8 cellular contexts compared by ENCODE assay signal in the genomic region with DNA sequence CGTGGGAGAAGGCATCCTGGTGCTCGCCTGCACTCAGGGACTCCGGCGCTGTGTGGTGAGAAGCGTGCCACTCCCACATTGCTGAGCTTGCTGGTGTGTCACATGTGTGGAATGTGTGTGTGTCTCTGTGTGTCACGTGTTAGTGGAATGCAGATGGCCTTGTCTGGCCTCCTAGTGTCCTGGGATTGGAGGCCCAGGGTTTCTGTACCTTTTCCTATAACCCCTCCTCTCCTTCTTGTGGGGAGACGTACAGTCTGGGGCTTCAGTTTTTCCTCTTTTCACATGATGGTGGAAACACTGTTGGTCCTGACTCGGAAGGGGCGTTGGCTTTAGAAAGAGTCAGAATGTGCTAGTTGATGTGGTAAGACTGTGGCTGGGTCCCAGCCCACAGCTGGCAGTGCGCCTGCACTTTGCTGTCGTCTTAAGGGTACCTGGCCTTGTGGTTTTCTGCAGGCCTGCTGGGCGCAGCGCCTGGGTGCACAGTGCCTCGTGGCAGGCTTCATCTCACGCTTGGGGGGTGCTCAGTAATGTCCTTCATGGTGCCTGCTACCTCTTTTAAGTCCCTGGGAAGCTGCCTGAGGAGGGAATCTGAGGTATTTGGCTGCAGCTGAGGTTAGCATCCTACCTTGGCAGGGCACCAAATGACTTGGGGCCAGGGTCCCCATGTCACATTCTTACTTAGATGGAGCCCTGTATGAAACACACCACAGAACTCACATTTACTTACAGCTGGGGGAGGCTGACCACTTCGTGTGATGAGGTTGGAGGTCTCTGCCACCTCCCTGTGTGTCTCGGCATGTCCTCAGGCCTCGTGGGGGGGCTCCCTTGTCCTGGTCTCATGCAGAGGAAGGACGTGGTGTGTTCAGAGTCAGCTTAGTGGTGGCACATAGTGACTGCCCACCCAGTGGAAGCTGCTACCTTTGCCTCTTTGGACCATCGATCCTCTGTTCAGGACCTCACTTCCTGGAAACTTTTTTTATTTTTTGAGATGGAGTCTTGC.
DNase-seq lines count a peak whose midpoint lies in the region; ATAC-seq, FAIRE-seq and TF ChIP-seq lines count a peak whose summit lies in the region.

No MANE protein-coding gene starts in this region.

- H3K27me3 Mint-ChIP-seq in T-helper 1 cell treated with Interleukin-12 subunit alpha and Interleukin-12 subunit beta and Interleukin-4 antibody, amounts not matched to agents 30 μg/mL and 1 μg/mL, for 36 hours (ENCODE audit: low read depth) = no peaks in the 10 kb centered on the region

- in situ Hi-C loops in K562 (cut with MboI) = loop anchor here (5.0 kb wide), 1 partner anchor 152 kb away; no protein-coding TSS in a partner anchor

- no peaks in the 10 kb centered on the region for H3K27me3 ChIP-seq in K562 (ENCODE audit: control insufficient read depth in 2 of 2, insufficient read depth in 2 of 2, low read length in 2 of 2)

- no peak overlapping the region for H3K27ac ChIP-seq in K562 (ENCODE audit: extremely low read depth, low read depth, low read length)

- peak overlapping the region; percentile 92 for H3K27ac Mint-ChIP-seq in T-helper 1 cell treated with Interleukin-12 subunit alpha and Interleukin-12 subunit beta and Interleukin-4 antibody, amounts not matched to agents 30 μg/mL and 1 μg/mL, for 36 hours

- H3K4me3 Mint-ChIP-seq in T-helper 1 cell treated with Interleukin-12 subunit alpha and Interleukin-12 subunit beta and Interleukin-4 antibody, amounts not matched to agents 30 μg/mL and 1 μg/mL, for 36 hours = peak overlapping the region; percentile 60

- no peak for TF ChIP-seq EP300 in K562 (IDR thresholded peaks at IDR 0.05; ENCODE audit: low read length)

- H3K9me1 ChIP-seq in K562 (ENCODE audit: control insufficient read depth, insufficient read depth, low read length) = peaks cover 13% of the 10 kb centered on the region

- H3K4me1 Mint-ChIP-seq in T-helper 1 cell treated with Interleukin-12 subunit alpha and Interleukin-12 subunit beta and Interleukin-4 antibody, amounts not matched to agents 30 μg/mL and 1 μg/mL, for 36 hours (ENCODE audit: low read depth) = peaks cover 61% of the 10 kb centered on the region

- H3K79me2 ChIP-seq in K562 (ENCODE audit: control insufficient read depth, insufficient read depth, low read length) = no peaks in the 10 kb centered on the region

- no peak for TF ChIP-seq RAD21 in K562 (CRISPR knock-in tag; conservative IDR thresholded peaks at IDR 0.05 in 1 of 2, IDR thresholded peaks at IDR 0.05 in 1 of 2)

- no peak overlapping the region for H2AFZ ChIP-seq in K562 (ENCODE audit: low read depth, low read length)

- BruUV-seq in K562 (replicated peaks; lab: Mats Ljungman, UMichigan) = no TSS peak

- H3K9me3 ChIP-seq in K562 (replicated peaks; ENCODE audit: control insufficient read depth, insufficient read depth, low read depth, low read length) = no peaks in the 10 kb centered on the region

- 85% methylated on average over 20 of the region's 20 CpGs for WGBS in K562 (ENCODE audit: insufficient coverage, low coverage, missing lambda C conversion rate)
- 37 to 41% methylated on average over 19 to 20 of the region's 20 CpGs for WGBS in lower leg skin, 2 donors

- H3K36me3 Mint-ChIP-seq in T-helper 1 cell treated with Interleukin-12 subunit alpha and Interleukin-12 subunit beta and Interleukin-4 antibody, amounts not matched to agents 30 μg/mL and 1 μg/mL, for 36 hours (ENCODE audit: low read depth) = peaks cover 83% of the 10 kb centered on the region

- no peak overlapping the region for H3K4me2 ChIP-seq in K562 (ENCODE audit: insufficient read depth, low read length)

- no peak for FAIRE-seq in K562 (lab: Jason Lieb, UNC)

- H3K4me3 ChIP-seq in K562 (no peak overlapping the region), lower leg skin (ENCODE audit: low read depth, poor library complexity, severe bottlenecking) (no peak overlapping the region)

- peaks cover 36% of the 10 kb centered on the region for H4K20me1 ChIP-seq in K562 (replicated peaks; ENCODE audit: control insufficient read depth, insufficient read depth, low read length)

- DNase-seq in K562 (ENCODE audit: extremely low read depth in 1 of 4, low spot score in 3 of 4) = no peak
- DNase-seq in lower leg skin (ENCODE audit: low spot score in 2 of 2) = peak; percentile 82 to 97
- DNase-seq in stimulated activated CD8-positive, alpha-beta memory T cell treated with anti-CD3 and anti-CD28 coated beads, Interleukin-2, amount 100 ng/mL, for 48 hours (ENCODE audit: low read depth in 2 of 2) = peak; percentile 54 to 64
- no peak for DNase-seq in SKM-1 treated with dmso at 0.1 percent for 144 hours (lab: John Stamatoyannopoulos, UW; ENCODE audit: unreplicated experiment)
- DNase-seq in DMS153 (lab: John Stamatoyannopoulos, UW) = no peak

- H3K9me3 Mint-ChIP-seq in T-helper 1 cell treated with Interleukin-12 subunit alpha and Interleukin-12 subunit beta and Interleukin-4 antibody, amounts not matched to agents 30 μg/mL and 1 μg/mL, for 36 hours = no peaks in the 10 kb centered on the region

- H3K4me1 ChIP-seq in K562 (replicated peaks in 1 of 2; ENCODE audit: control insufficient read depth in 2 of 2, insufficient read depth in 2 of 2, low read length in 2 of 2) = peaks cover 0 to 7% of the 10 kb centered on the region in 2 experiments; a peak in 2 of 5 replicates

- H3K9ac ChIP-seq in K562 (ENCODE audit: insufficient read depth in 1 of 2, low read depth in 2 of 2, low read length in 2 of 2) = peak overlapping the region in 1 of 2 experiments; percentile 57; a peak in 1 of 4 replicates

- H3K36me3 ChIP-seq in K562 (ENCODE audit: control insufficient read depth, insufficient read depth, low read length) = peaks cover 92% of the 10 kb centered on the region

- POLR2A ChIA-PET in K562 (lab: Yijun Ruan, JAX) = interaction anchor here (0.6 to 68.9 kb wide), 10 partner anchors 9 to 312 kb away, joined by 3 to 1693 read pairs (median 4); partner anchors contain the start of gene MED15

- TF ChIP-seq CTCF in K562 (IDR thresholded peaks at IDR 0.05 in 2 of 3, conservative IDR thresholded peaks at IDR 0.05 in 1 of 3; ENCODE audit: insufficient read depth in 2 of 3, low read depth in 1 of 3, low read length in 3 of 3) (no peak; a peak in 1 of 6 replicates), lower leg skin (IDR thresholded peaks at IDR 0.05) (no peak)

- TF ChIP-seq POLR2A in GM18505 (IDR thresholded peaks at IDR 0.05; ENCODE audit: borderline replicate concordance, extremely low read depth, insufficient read depth, insufficient read length) (no peak), K562 (conservative IDR thresholded peaks at IDR 0.05) (no peak), lower leg skin (IDR thresholded peaks at IDR 0.05) (no peak)

- CTCF ChIA-PET in K562 (lab: Yijun Ruan, JAX; ENCODE audit: low intra/inter-chr PET ratio) = interaction anchor here (0.5 to 0.9 kb wide), 3 partner anchors 32 to 172 kb away, joined by 3 to 4 read pairs (median 3); no protein-coding TSS in a partner anchor

- peak; percentile 64 for ATAC-seq in GM18505 (IDR thresholded peaks at IDR 0.05; ENCODE audit: unreplicated experiment)
- no peak for ATAC-seq in K562
- ATAC-seq in GM19455 (IDR thresholded peaks at IDR 0.05; ENCODE audit: unreplicated experiment) = no peak

- intact Hi-C loops in K562 (cut with micrococcal nuclease) = no loop called here
- intact Hi-C loops in lower leg skin (cut with DNase I; ENCODE audit: low total_unique reads) = no loop called here

TF ChIP-seq in K562, 482 proteins besides CTCF, POLR2A, EP300 and RAD21 (continues in another document):
- TF ChIP-seq GATA2 (CRISPR knock-in tag; IDR thresholded peaks at IDR 0.05) (no peak), BMI1 (IDR thresholded peaks at IDR 0.05; ENCODE audit: low read length) (no peak), CBFA2T3 (IDR thresholded peaks at IDR 0.05) (no peak), MLX (CRISPR knock-in tag; conservative IDR thresholded peaks at IDR 0.05) (no peak), KLF13 (tag; IDR thresholded peaks at IDR 0.05; ENCODE audit: borderline replicate concordance, low read depth) (no peak)
- TF ChIP-seq, protein P1, sequence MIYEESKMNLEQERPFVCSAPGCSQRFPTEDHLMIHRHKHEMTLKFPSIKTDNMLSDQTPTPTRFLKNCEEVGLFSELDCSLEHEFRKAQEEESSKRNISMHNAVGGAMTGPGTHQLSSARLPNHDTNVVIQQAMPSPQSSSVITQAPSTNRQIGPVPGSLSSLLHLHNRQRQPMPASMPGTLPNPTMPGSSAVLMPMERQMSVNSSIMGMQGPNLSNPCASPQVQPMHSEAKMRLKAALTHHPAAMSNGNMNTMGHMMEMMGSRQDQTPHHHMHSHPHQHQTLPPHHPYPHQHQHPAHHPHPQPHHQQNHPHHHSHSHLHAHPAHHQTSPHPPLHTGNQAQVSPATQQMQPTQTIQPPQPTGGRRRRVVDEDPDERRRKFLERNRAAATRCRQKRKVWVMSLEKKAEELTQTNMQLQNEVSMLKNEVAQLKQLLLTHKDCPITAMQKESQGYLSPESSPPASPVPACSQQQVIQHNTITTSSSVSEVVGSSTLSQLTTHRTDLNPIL (CRISPR knock-in tag; IDR thresholded peaks at IDR 0.05) = no peak

Comparison
In these comparisons a context has a peak if more than half of its experiments do, and no peak if none do; other contexts are left out.
1. DNase-seq: peak in lower leg skin (2 of 2) and stimulated activated CD8-positive, alpha-beta memory T cell treated with anti-CD3 and anti-CD28 coated beads, Interleukin-2, amount 100 ng/mL, for 48 hours (2 of 2); none in K562 (0 of 4), SKM-1 treated with dmso at 0.1 percent for 144 hours (single experiment) and DMS153 (single experiment).